In genomic region chr18:73564073-73564472, GRCh38 we compare ENCODE assay signal across 13 cellular contexts.
DNase-seq lines count a peak whose midpoint lies in the region; ATAC-seq, FAIRE-seq and TF ChIP-seq lines count a peak whose summit lies in the region.
"Had no signal": no experiment of that assay in that cellular context is flagged by ENCODE, and none has a peak within 500 bp of the region (broad histone marks: within the 10 kb centered on the region; RNA-seq: fewer than 3 reads in every experiment).

No MANE protein-coding gene starts in this region.

- no peaks in the 10 kb centered on the region for H3K27me3 ChIP-seq in brain microvascular endothelial cell (replicated peaks)
- no peaks in the 10 kb centered on the region for H3K27me3 ChIP-seq in keratinocyte (ENCODE audit: control insufficient read depth, extremely low read depth, insufficient read depth, low read length)
- H3K27me3 ChIP-seq: upper lobe of right lung had no signal

- H3K79me2 ChIP-seq in keratinocyte (ENCODE audit: control insufficient read depth, insufficient read depth, low read length) = no peaks in the 10 kb centered on the region

- H3K4me3 ChIP-seq in AG09309 (ENCODE audit: control insufficient read depth, low read depth, low read length) = no peak overlapping the region
- no peak overlapping the region for H3K4me3 ChIP-seq in brain microvascular endothelial cell (ENCODE audit: low read depth, low read length)
- no peak overlapping the region for H3K4me3 ChIP-seq in keratinocyte (ENCODE audit: control insufficient read depth in 2 of 3, extremely low read depth in 1 of 3, insufficient read depth in 2 of 3, low read depth in 1 of 3, low read length in 3 of 3)
- H3K4me3 ChIP-seq: upper lobe of right lung had no signal

- H4K20me1 ChIP-seq in keratinocyte (ENCODE audit: control insufficient read depth, extremely low read depth, insufficient read depth, low read length) = no peaks in the 10 kb centered on the region

- H3K9me3 Mint-ChIP-seq in nephron progenitor cell = no peaks in the 10 kb centered on the region
- H3K9me3 Mint-ChIP-seq: WTC11 had no signal

- no peak overlapping the region for H2AFZ ChIP-seq in keratinocyte (ENCODE audit: control insufficient read depth, low read length)

- H3K4me2 ChIP-seq in keratinocyte (ENCODE audit: control insufficient read depth, extremely low read depth, insufficient read depth, low read depth, low read length) = no peak overlapping the region

- no peaks in the 10 kb centered on the region for H3K9me3 ChIP-seq in keratinocyte (ENCODE audit: control insufficient read depth, low read depth, low read length)
- H3K9me3 ChIP-seq: upper lobe of right lung had no signal

- H3K27me3 Mint-ChIP-seq in nephron progenitor cell (ENCODE audit: low read depth, poor library complexity) = peaks cover 4% of the 10 kb centered on the region
- H3K27me3 Mint-ChIP-seq: activated T-cell treated with anti-CD3 and anti-CD28 coated beads, Interleukin-2, amount 50 U/mL, for 24 hours had no signal

- in situ Hi-C loops in brain microvascular endothelial cell (cut with HindIII; ENCODE audit: low pct_ligation_motif_present, low sequenced_read_pairs) = no loop called here
- in situ Hi-C loops in KBM-7 (cut with MboI; ENCODE audit: low pct_unique_long_range_greater_than_20kb, low sequenced_read_pairs) = no loop called here

- FAIRE-seq in keratinocyte (lab: Jason Lieb, UNC) = peak; percentile 88
- FAIRE-seq: H1 had no signal

- TF ChIP-seq CTCF in AG09309 (IDR thresholded peaks at IDR 0.05; ENCODE audit: control insufficient read depth, insufficient read depth, low read depth, low read length, missing control alignments) (no peak), brain microvascular endothelial cell (IDR thresholded peaks at IDR 0.05; ENCODE audit: low read depth, low read length, missing control alignments) (no peak), keratinocyte (optimal IDR thresholded peaks at IDR 0.05 in 1 of 3, IDR thresholded peaks at IDR 0.05 in 1 of 3, conservative IDR thresholded peaks at IDR 0.05 in 1 of 3; ENCODE audit: extremely low read depth in 1 of 3, insufficient read depth in 2 of 3, low read length in 3 of 3) (no peak), nephron progenitor cell (IDR thresholded peaks at IDR 0.05) (no peak)

- H3K4me1 ChIP-seq in keratinocyte (ENCODE audit: control insufficient read depth, extremely low read depth, insufficient read depth, low read length) = peaks cover 19% of the 10 kb centered on the region
- H3K4me1 ChIP-seq: upper lobe of right lung had no signal

- H3K9me1 ChIP-seq in keratinocyte (ENCODE audit: control insufficient read depth, extremely low read depth, insufficient read depth, low read length) = no peaks in the 10 kb centered on the region

- H3K27ac Mint-ChIP-seq in nephron progenitor cell = no peak overlapping the region
- H3K27ac Mint-ChIP-seq: activated T-cell treated with anti-CD3 and anti-CD28 coated beads, Interleukin-2, amount 50 U/mL, for 24 hours; WTC11 had no signal

- ATAC-seq in HG03196 (IDR thresholded peaks at IDR 0.05; ENCODE audit: unreplicated experiment) = no peak
- ATAC-seq: upper lobe of right lung, WTC11 had no signal

- H3K9ac ChIP-seq in keratinocyte (ENCODE audit: control insufficient read depth, extremely low read depth, insufficient read depth, low read length) = no peak overlapping the region

- DNase-seq in AG09309 (ENCODE audit: low read depth) (peak; percentile 34), LoVo (ENCODE audit: low spot score) (peak; percentile 16), brain microvascular endothelial cell (peak; percentile 49), keratinocyte (ENCODE audit: low read depth, low spot score) (peak; percentile 25), KBM-7 (no peak), nephron progenitor cell (no peak)
- no peak for DNase-seq in stimulated activated naive CD4-positive, alpha-beta T cell treated with Interleukin-2 at 50 U/mL for 16 hours (lab: John Stamatoyannopoulos, UW)
- DNase-seq: activated T-cell treated with anti-CD3 and anti-CD28 coated beads, Interleukin-2, amount 50 U/mL, for 24 hours; Right ventricle myocardium superior; upper lobe of right lung had no signal

- H3K4me3 Mint-ChIP-seq in nephron progenitor cell = no peak overlapping the region
- H3K4me3 Mint-ChIP-seq: activated T-cell treated with anti-CD3 and anti-CD28 coated beads, Interleukin-2, amount 50 U/mL, for 24 hours; WTC11 had no signal

- peak overlapping the region; percentile 56 for H3K27ac ChIP-seq in brain microvascular endothelial cell
- H3K27ac ChIP-seq in keratinocyte (ENCODE audit: control insufficient read depth, insufficient read depth, low read length) = peak overlapping the region; percentile 72
- H3K27ac ChIP-seq: upper lobe of right lung had no signal

- dilution Hi-C loops in keratinocyte (cut with MboI; ENCODE audit: extremely low pct_ligation_motif_present, low sequenced_read_pairs) = no loop called here

- H3K36me3 Mint-ChIP-seq in nephron progenitor cell (ENCODE audit: low read depth) = no peaks in the 10 kb centered on the region
- H3K36me3 Mint-ChIP-seq: WTC11 had no signal

- no peaks in the 10 kb centered on the region for H3K4me1 Mint-ChIP-seq in nephron progenitor cell

- no peaks in the 10 kb centered on the region for H3K36me3 ChIP-seq in brain microvascular endothelial cell (replicated peaks)
- H3K36me3 ChIP-seq in keratinocyte (ENCODE audit: control insufficient read depth in 2 of 2, extremely low read depth in 1 of 2, insufficient read depth in 2 of 2, low read length in 2 of 2) = no peaks in the 10 kb centered on the region
- H3K36me3 ChIP-seq: upper lobe of right lung had no signal

Comparison
In these comparisons a context has a peak if more than half of its experiments do, and no peak if none do; other contexts are left out.
1. DNase-seq: peak in AG09309 (single experiment), LoVo (single experiment), brain microvascular endothelial cell (single experiment) and keratinocyte (single experiment); none in stimulated activated naive CD4-positive, alpha-beta T cell treated with Interleukin-2 at 50 U/mL for 16 hours (single experiment), KBM-7 (single experiment) and nephron progenitor cell (single experiment).